ENCODE assay signal across 20 cellular contexts in genomic region chr12:3380200-3381020, GRCh38.
DNase-seq lines count a peak whose midpoint lies in the region; ATAC-seq and TF ChIP-seq lines count a peak whose summit lies in the region.
"Had no signal": no experiment of that assay in that cellular context is flagged by ENCODE, and none has a peak within 500 bp of the region (broad histone marks: within the 10 kb centered on the region; RNA-seq: fewer than 3 reads in every experiment).

No MANE protein-coding gene starts in this region.

- no peak overlapping the region for H3K27ac ChIP-seq in gastroesophageal sphincter
- H3K27ac ChIP-seq in osteoblast (ENCODE audit: low read depth, low read length) = no peak overlapping the region
- H3K27ac ChIP-seq in esophagus squamous epithelium = no peak overlapping the region
- H3K27ac ChIP-seq: A549, C4-2B, parathyroid adenoma, tibial artery had no signal

- no peak overlapping the region for H3K4me3 ChIP-seq in AG10803 (ENCODE audit: low read length)
- no peak overlapping the region for H3K4me3 ChIP-seq in gastroesophageal sphincter
- no peak overlapping the region for H3K4me3 ChIP-seq in osteoblast (ENCODE audit: insufficient read depth, low read length)
- H3K4me3 ChIP-seq in esophagus squamous epithelium = no peak overlapping the region
- H3K4me3 ChIP-seq: A549, tibial artery had no signal

- no peak overlapping the region for H3K4me2 ChIP-seq in osteoblast (ENCODE audit: insufficient read depth, low read length)
- H3K4me2 ChIP-seq: A549 had no signal

- no peaks in the 10 kb centered on the region for H3K36me3 ChIP-seq in gastroesophageal sphincter
- H3K36me3 ChIP-seq in osteoblast (ENCODE audit: insufficient read depth, low read length) = no peaks in the 10 kb centered on the region
- no peaks in the 10 kb centered on the region for H3K36me3 ChIP-seq in esophagus squamous epithelium
- H3K36me3 ChIP-seq: tibial artery had no signal

- DNase-seq in AG10803 (ENCODE audit: low read depth) = peak; percentile 33
- DNase-seq in RPMI7951 (ENCODE audit: low read depth) = peak; percentile 25
- peak; percentile 79 for DNase-seq in osteoblast (ENCODE audit: insufficient read length, low spot score, missing footprints)
- DNase-seq in esophagus squamous epithelium (lab: John Stamatoyannopoulos, UW) = no peak
- DNase-seq: activated CD4-positive, alpha-beta T cell treated with anti-CD3 and anti-CD28 coated beads, Interleukin-2, amount 50 U/mL, for 4 hours; activated naive CD4-positive, alpha-beta T cell; DMS153; foreskin melanocyte; NCI-H187 treated with DMSO at 0.1 percent for 48 hours; NCI-H510A; SHP77 treated with DMSO at 0.1 percent for 48 hours; T-helper 1 cell; tibial artery had no signal

- H3K79me2 ChIP-seq in osteoblast (ENCODE audit: insufficient read depth, low read length) = no peaks in the 10 kb centered on the region
- H3K79me2 ChIP-seq: parathyroid adenoma had no signal

- H4K20me1 ChIP-seq in osteoblast (ENCODE audit: insufficient read depth, low read length) = no peaks in the 10 kb centered on the region

- peaks cover 0 to 17% (median 9%) of the 10 kb centered on the region in 3 donors for H3K4me1 ChIP-seq in gastroesophageal sphincter
- peaks cover 5% of the 10 kb centered on the region for H3K4me1 ChIP-seq in osteoblast (ENCODE audit: insufficient read depth, low read length)
- peaks cover 0 to 13% (median 3%) of the 10 kb centered on the region in 3 donors for H3K4me1 ChIP-seq in esophagus squamous epithelium
- H3K4me1 ChIP-seq: A549 had no signal

- H3K9me3 ChIP-seq in gastroesophageal sphincter = no peaks in the 10 kb centered on the region
- no peaks in the 10 kb centered on the region for H3K9me3 ChIP-seq in osteoblast (ENCODE audit: low read depth, low read length)
- no peaks in the 10 kb centered on the region for H3K9me3 ChIP-seq in esophagus squamous epithelium
- H3K9me3 ChIP-seq: tibial artery had no signal

- no peak for TF ChIP-seq EP300 in gastroesophageal sphincter (IDR thresholded peaks at IDR 0.05)

- no peak overlapping the region for H2AFZ ChIP-seq in osteoblast (ENCODE audit: low read length)
- H2AFZ ChIP-seq: parathyroid adenoma had no signal

- intact Hi-C loops in esophagus squamous epithelium (cut with DNase I) = no loop called here

- TF ChIP-seq POLR2A in gastroesophageal sphincter (IDR thresholded peaks at IDR 0.05) (no peak), esophagus squamous epithelium (IDR thresholded peaks at IDR 0.05) (no peak)

- no peak for TF ChIP-seq CTCF in AG10803 (conservative IDR thresholded peaks at IDR 0.05; ENCODE audit: low read length)
- TF ChIP-seq CTCF in gastroesophageal sphincter (IDR thresholded peaks at IDR 0.05) = no peak
- no peak for TF ChIP-seq CTCF in osteoblast (IDR thresholded peaks at IDR 0.05; ENCODE audit: extremely low read depth, low read depth, low read length)
- no peak for TF ChIP-seq CTCF in esophagus squamous epithelium (IDR thresholded peaks at IDR 0.05)

- H3K27me3 ChIP-seq in gastroesophageal sphincter = no peaks in the 10 kb centered on the region
- H3K27me3 ChIP-seq in osteoblast (ENCODE audit: insufficient read depth, low read length) = peaks cover 22% of the 10 kb centered on the region
- H3K27me3 ChIP-seq in esophagus squamous epithelium = peaks cover 0 to 17% (median 0%) of the 10 kb centered on the region in 4 donors
- H3K27me3 ChIP-seq: tibial artery had no signal

- 33 to 52% methylated on average over 8 to 10 of the region's 15 CpGs for WGBS in gastroesophageal sphincter (ENCODE audit: low coverage in 1 of 2), 2 donors
- WGBS in esophagus squamous epithelium, 2 donors = 67 to 69% methylated on average over 15 of the region's 15 CpGs

- ATAC-seq in gastroesophageal sphincter (peak; percentile 57), HG03139 (IDR thresholded peaks at IDR 0.05; ENCODE audit: unreplicated experiment) (no peak), HG02763 (IDR thresholded peaks at IDR 0.05; ENCODE audit: unreplicated experiment) (no peak), GM19455 (IDR thresholded peaks at IDR 0.05; ENCODE audit: unreplicated experiment) (no peak)
- ATAC-seq: A549 had no signal
